8 cellular contexts compared by ENCODE assay signal in the genomic region with DNA sequence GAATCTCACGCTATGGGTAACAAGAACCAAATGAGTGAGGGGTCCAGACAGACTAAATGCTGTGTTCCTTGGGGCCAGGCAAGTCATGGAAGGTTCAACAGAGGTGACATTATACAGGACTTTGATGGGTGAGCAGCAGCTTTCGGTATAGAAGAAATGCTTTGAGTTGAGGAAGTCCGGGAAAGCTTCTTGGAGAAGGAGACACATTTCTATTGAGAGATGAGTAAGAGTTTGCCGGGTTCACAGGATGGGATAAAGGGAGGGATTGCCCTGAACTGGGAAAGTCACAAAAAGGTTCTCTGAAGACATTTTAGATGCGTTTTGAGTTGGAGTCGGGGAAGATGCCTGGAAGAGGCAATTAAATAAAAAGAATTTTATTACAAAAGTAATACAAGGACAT. TPM values are rescaled to one million over a fixed set of nuclear protein-coding genes. Genes with fewer than 3 reads are reported as not detected.
DNase-seq lines count a peak whose midpoint lies in the region; ATAC-seq and TF ChIP-seq lines count a peak whose summit lies in the region.

No MANE protein-coding gene starts in this region.

- H3K27me3 Mint-ChIP-seq in WTC11 (ENCODE audit: low read depth): peaks cover 66% of the 10 kb centered on the region

- 61% methylated on average over 6 of the region's 6 CpGs for whole genome bisulfite sequencing in hepatocyte (ENCODE audit: low lambda C conversion rate, missing lambda C conversion rate)

- peak overlapping the region; percentile 84 for H3K4me2 ChIP-seq in hepatocyte

- H3K9me3 ChIP-seq in hepatocyte (ENCODE audit: low read depth): no peaks in the 10 kb centered on the region

- POLR2A ChIA-PET in WTC11 (lab: Charles Lee): interaction anchor here (1.0 to 1.2 kb wide), 2 partner anchors 144 to 155 kb away, joined by 4 read pairs; no protein-coding TSS in a partner anchor

- TF ChIP-seq CTCF in WTC11 (IDR thresholded peaks at IDR 0.05): no peak
- TF ChIP-seq CTCF in hepatocyte (IDR thresholded peaks at IDR 0.05; ENCODE audit: poor library complexity): no peak

- H3K4me3 Mint-ChIP-seq in WTC11: peak overlapping the region; percentile 79

- no peaks in the 10 kb centered on the region for H4K20me1 ChIP-seq in hepatocyte (ENCODE audit: insufficient read depth, poor library complexity, severe bottlenecking)

- peaks cover 4% of the 10 kb centered on the region for H3K4me1 ChIP-seq in hepatocyte (ENCODE audit: insufficient read depth)

- peak; percentile 21 for DNase-seq in HCEC 1CT
- DNase-seq in WTC11 (ENCODE audit: low spot score): no peak
- DNase-seq in hepatocyte (ENCODE audit: low spot score): no peak
- DNase-seq in SKM-1 (lab: John Stamatoyannopoulos, UW; ENCODE audit: unreplicated experiment): no peak
- DNase-seq in T-helper 9 cell: no peak
- no peak for DNase-seq in NCI-H510A treated with DMSO at 0.1 percent for 48 hours (lab: John Stamatoyannopoulos, UW)

- no peaks in the 10 kb centered on the region for H3K36me3 Mint-ChIP-seq in WTC11

- peaks cover 3% of the 10 kb centered on the region; the same call in 1 of the 2 replicates for H3K9me3 Mint-ChIP-seq in WTC11

- H3K27ac ChIP-seq in hepatocyte (no peak overlapping the region), skin epidermis (peak overlapping the region in 7 of 21 experiments; percentile 8 to 82 (median 68))

- H3K4me1 Mint-ChIP-seq in WTC11: peaks cover 12% of the 10 kb centered on the region

- H3K27me3 ChIP-seq in hepatocyte: no peaks in the 10 kb centered on the region

- CTCF ChIA-PET in WTC11 (lab: Charles Lee): interaction anchor here (0.5 to 1.8 kb wide), 11 partner anchors 8 to 193 kb away, joined by 3 to 21 read pairs (median 7); a partner anchor contains a TSS

- H3K27ac Mint-ChIP-seq in WTC11: no peak overlapping the region

- no peak for ATAC-seq in WTC11
- no peak for ATAC-seq in GM21723 (IDR thresholded peaks at IDR 0.05; ENCODE audit: unreplicated experiment)

- no peak overlapping the region for H3K4me3 ChIP-seq in hepatocyte
- H3K4me3 ChIP-seq in skin epidermis: peak overlapping the region; percentile 54 to 68 (median 65)

- H2AFZ ChIP-seq in hepatocyte: peak overlapping the region; percentile 71

- no peaks in the 10 kb centered on the region for H3K79me2 ChIP-seq in hepatocyte

- no peaks in the 10 kb centered on the region for H3K36me3 ChIP-seq in hepatocyte (replicated peaks; ENCODE audit: insufficient read depth, low read depth)

- no peaks in the 10 kb centered on the region for H3K9me2 ChIP-seq in hepatocyte (replicated peaks; ENCODE audit: insufficient read depth)

TF ChIP-seq in WTC11, 78 proteins besides CTCF, POLR2A, EP300 and RAD21:
- no peak for TF ChIP-seq ETV6 (CRISPR knock-in tag; IDR thresholded peaks at IDR 0.05)
- no peak for TF ChIP-seq OVOL2 (CRISPR knock-in tag; IDR thresholded peaks at IDR 0.05; ENCODE audit: borderline replicate concordance)
- no peak for TF ChIP-seq SP1 (CRISPR knock-in tag; conservative IDR thresholded peaks at IDR 0.05)
- no peak for TF ChIP-seq TEAD4 (CRISPR knock-in tag; IDR thresholded peaks at IDR 0.05)
- TF ChIP-seq ZNF121 (CRISPR knock-in tag; IDR thresholded peaks at IDR 0.05): no peak
- no peak for TF ChIP-seq NR3C1 (CRISPR knock-in tag; conservative IDR thresholded peaks at IDR 0.05; ENCODE audit: low read depth)
- no peak for TF ChIP-seq IRF2 (CRISPR knock-in tag; IDR thresholded peaks at IDR 0.05; ENCODE audit: borderline replicate concordance, low read depth)

RNA-seq across cellular contexts. Expression of a gene that starts 0.6 kb away (rescaled TPM):
- total RNA-seq in WTC11 (2021) (0.89 to 1.7 TPM (median 1.1 TPM) in 3 replicates), hepatocyte (1.8 and 9.2 TPM in 2 replicates)
- 2.8 and 7.7 TPM in 2 replicates for polyA plus RNA-seq in hepatocyte

RNA-seq across cellular contexts. Expression of a gene that starts 43.7 kb away (rescaled TPM):
- total RNA-seq in WTC11 (2021) (124 to 132 TPM (median 130 TPM) in 3 replicates), hepatocyte (120 and 133 TPM in 2 replicates)
- 147 TPM in 2 replicates for polyA plus RNA-seq in hepatocyte
